In the genomic region with DNA sequence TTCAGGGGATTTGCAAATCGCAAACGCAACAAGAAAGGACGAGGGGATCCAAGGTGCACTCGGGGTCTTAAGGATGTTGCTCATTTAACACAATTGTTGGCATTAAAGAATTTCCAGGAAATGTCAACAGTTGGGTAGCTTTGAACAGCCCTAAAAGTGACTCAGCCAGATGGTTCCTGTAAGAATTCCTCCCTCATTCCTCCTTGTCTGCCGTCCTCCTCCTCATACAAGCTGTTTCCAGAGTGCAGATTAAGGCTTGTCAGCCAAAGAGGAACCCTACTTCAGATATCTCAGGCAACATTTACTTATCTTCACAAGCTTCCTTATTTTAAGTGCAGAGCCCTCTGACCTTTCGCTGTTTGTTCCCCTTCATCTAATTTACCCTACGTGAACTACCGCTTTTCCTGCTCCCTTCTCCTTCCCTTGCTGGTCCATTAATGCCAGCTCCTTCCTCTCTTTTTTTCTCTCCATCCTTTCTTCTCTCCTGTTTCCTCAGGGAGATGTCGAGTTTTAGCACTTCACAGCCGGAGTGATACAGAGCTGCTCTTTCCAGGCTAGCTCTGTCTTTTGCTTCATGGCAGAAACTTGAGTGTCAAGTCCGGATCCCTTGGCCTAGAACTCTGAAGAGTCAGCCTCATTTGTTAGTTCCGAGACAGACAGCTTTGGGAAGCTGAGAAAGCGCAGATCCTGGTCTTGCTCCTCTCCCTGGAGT, we compare ENCODE assay signal across 8 cellular contexts. TPM values are rescaled to one million over a fixed set of nuclear protein-coding genes. Genes with fewer than 3 reads are reported as not detected.
DNase-seq lines count a peak whose midpoint lies in the region; ATAC-seq and TF ChIP-seq lines count a peak whose summit lies in the region.

No MANE protein-coding gene starts in this region.

- H3K4me3 Mint-ChIP-seq in activated naive CD4-positive, alpha-beta T cell treated with anti-CD3 and anti-CD28 coated beads, Interleukin-2, amount 10 ng/mL, durations not matched to agents 7 days and 5 days, result peak overlapping the region; percentile 74
- peak overlapping the region; percentile 78 for H3K4me3 Mint-ChIP-seq in activated T-helper 17 cell treated with anti-CD3 and anti-CD28 coated beads, Interleukin-2, amount 50 U/mL, for 72 hours
- H3K4me3 Mint-ChIP-seq in immature natural killer cell, result peak overlapping the region; percentile 36 to 85 (median 82)

- H3K27me3 ChIP-seq in vagina, result no peaks in the 10 kb centered on the region

- intact Hi-C loops in vagina (cut with DNase I), result no loop called here

- H3K27me3 Mint-ChIP-seq in activated naive CD4-positive, alpha-beta T cell treated with anti-CD3 and anti-CD28 coated beads, Interleukin-2, amount 10 ng/mL, durations not matched to agents 7 days and 5 days, result no peaks in the 10 kb centered on the region
- no peaks in the 10 kb centered on the region for H3K27me3 Mint-ChIP-seq in activated T-helper 17 cell treated with anti-CD3 and anti-CD28 coated beads, Interleukin-2, amount 50 U/mL, for 72 hours
- H3K27me3 Mint-ChIP-seq in immature natural killer cell (ENCODE audit: low read depth in 3 of 3), result peaks cover 2 to 10% (median 3%) of the 10 kb centered on the region in 3 donors

- CTCF ChIA-PET in activated naive CD4-positive, alpha-beta T cell treated with anti-CD3 and anti-CD28 coated beads, Interleukin-2, amount 10 ng/mL, durations not matched to agents 7 days and 5 days (lab: Charles Lee), result interaction anchor here (1.1 to 2.2 kb wide), 8 partner anchors 13 to 395 kb away, joined by 3 to 8 read pairs (median 4); a partner anchor contains a TSS

- H3K36me3 Mint-ChIP-seq in activated naive CD4-positive, alpha-beta T cell treated with anti-CD3 and anti-CD28 coated beads, Interleukin-2, amount 10 ng/mL, durations not matched to agents 7 days and 5 days, result peaks cover 7% of the 10 kb centered on the region
- no peaks in the 10 kb centered on the region for H3K36me3 Mint-ChIP-seq in activated T-helper 17 cell treated with anti-CD3 and anti-CD28 coated beads, Interleukin-2, amount 50 U/mL, for 72 hours (ENCODE audit: low read depth)
- peaks cover 0 to 4% (median 3%) of the 10 kb centered on the region in 3 donors for H3K36me3 Mint-ChIP-seq in immature natural killer cell

- H3K27ac Mint-ChIP-seq in activated naive CD4-positive, alpha-beta T cell treated with anti-CD3 and anti-CD28 coated beads, Interleukin-2, amount 10 ng/mL, durations not matched to agents 7 days and 5 days, result peak overlapping the region; percentile 100
- peak overlapping the region; percentile 96 for H3K27ac Mint-ChIP-seq in activated T-helper 17 cell treated with anti-CD3 and anti-CD28 coated beads, Interleukin-2, amount 50 U/mL, for 72 hours
- peak overlapping the region; percentile 79 to 91 (median 88) for H3K27ac Mint-ChIP-seq in immature natural killer cell

- DNase-seq in activated naive CD4-positive, alpha-beta T cell treated with anti-CD3 and anti-CD28 coated beads, Interleukin-2, amount 10 ng/mL, durations not matched to agents 7 days and 5 days, result no peak
- no peak for DNase-seq in activated naive CD4-positive, alpha-beta T cell (lab: John Stamatoyannopoulos, UW)
- no peak for DNase-seq in immature natural killer cell
- no peak for DNase-seq in vagina (ENCODE audit: extremely low spot score in 2 of 2)
- DNase-seq in inferior parietal cortex (ENCODE audit: extremely low spot score), result no peak

- peak overlapping the region; percentile 15 for H3K27ac ChIP-seq in vagina

- peaks cover 32% of the 10 kb centered on the region for H3K4me1 ChIP-seq in vagina

- TF ChIP-seq POLR2A in vagina (IDR thresholded peaks at IDR 0.05), result no peak

- no peaks in the 10 kb centered on the region for H3K36me3 ChIP-seq in vagina

- H3K9me3 ChIP-seq in vagina, result no peaks in the 10 kb centered on the region

- peaks cover 3% of the 10 kb centered on the region for H3K9me3 Mint-ChIP-seq in activated naive CD4-positive, alpha-beta T cell treated with anti-CD3 and anti-CD28 coated beads, Interleukin-2, amount 10 ng/mL, durations not matched to agents 7 days and 5 days
- H3K9me3 Mint-ChIP-seq in activated T-helper 17 cell treated with anti-CD3 and anti-CD28 coated beads, Interleukin-2, amount 50 U/mL, for 72 hours, result no peaks in the 10 kb centered on the region
- H3K9me3 Mint-ChIP-seq in immature natural killer cell, result no peaks in the 10 kb centered on the region

- no peak overlapping the region for H3K4me3 ChIP-seq in vagina

- H3K4me1 Mint-ChIP-seq in activated naive CD4-positive, alpha-beta T cell treated with anti-CD3 and anti-CD28 coated beads, Interleukin-2, amount 10 ng/mL, durations not matched to agents 7 days and 5 days, result peaks cover 56% of the 10 kb centered on the region
- peaks cover 32% of the 10 kb centered on the region for H3K4me1 Mint-ChIP-seq in activated T-helper 17 cell treated with anti-CD3 and anti-CD28 coated beads, Interleukin-2, amount 50 U/mL, for 72 hours
- peaks cover 52 to 65% of the 10 kb centered on the region in 2 donors for H3K4me1 Mint-ChIP-seq in immature natural killer cell

- ATAC-seq in activated T-helper 17 cell treated with anti-CD3 and anti-CD28 coated beads, Interleukin-2, amount 50 U/mL, for 72 hours (replicated peaks), result no peak
- ATAC-seq in HG03175 (IDR thresholded peaks at IDR 0.05; ENCODE audit: unreplicated experiment) (no peak), HG03139 (IDR thresholded peaks at IDR 0.05; ENCODE audit: unreplicated experiment) (no peak)

- no peak for TF ChIP-seq CTCF in vagina (IDR thresholded peaks at IDR 0.05)

RNA-seq across cellular contexts. Expression of a gene that starts 26.1 kb away (rescaled TPM):
- 10 to 100 TPM in 1 of 2 donors, 1 to 10 TPM in 1; 9.6 to 16.2 TPM for total RNA-seq in activated T-helper 17 cell treated with anti-CD3 and anti-CD28 coated beads, Interleukin-2, amount 50 U/mL, for 72 hours
- polyA plus RNA-seq in immature natural killer cell, result 10 to 100 TPM; 19.0 to 40.3 (median 23.5) TPM
- 13.0 TPM for total RNA-seq in vagina
